ENCODE assay signal across 8 cellular contexts in the genomic region with DNA sequence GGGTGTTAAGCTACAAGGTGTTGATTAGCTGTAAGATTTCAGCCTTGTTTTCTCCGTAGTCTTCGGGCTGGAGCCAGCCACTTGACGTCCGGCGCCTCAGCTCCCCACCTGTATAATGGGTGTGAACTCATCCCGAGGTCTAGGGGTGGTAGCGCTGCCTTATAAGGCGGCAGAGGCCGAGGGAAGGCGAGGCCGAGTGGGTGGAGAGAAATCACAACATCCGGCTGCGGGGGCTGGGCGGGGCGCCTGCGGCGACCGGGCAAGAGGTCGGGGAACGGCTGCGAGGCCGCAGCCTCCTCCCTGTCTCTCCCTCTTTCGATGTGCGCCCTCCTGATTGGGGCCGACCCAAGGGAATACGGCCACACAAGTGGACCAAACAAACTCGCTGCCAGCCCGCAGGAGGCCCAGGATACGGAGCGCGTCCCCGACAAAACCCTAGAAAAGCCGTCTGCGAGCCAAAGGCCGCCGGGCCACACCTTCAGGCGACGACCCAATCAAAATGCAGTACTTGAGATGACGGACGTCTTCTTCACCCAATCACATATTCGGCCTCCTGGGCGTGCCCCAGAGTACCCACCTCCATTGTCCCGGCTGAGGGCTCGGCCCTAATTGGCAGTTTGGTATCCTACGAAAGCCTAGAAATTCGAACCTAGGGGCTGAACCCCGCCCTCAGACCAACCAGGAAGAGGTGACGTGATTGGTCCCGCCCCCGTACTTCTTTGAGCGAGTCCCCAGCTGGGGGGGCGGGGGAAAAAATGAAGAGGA. TPM values are rescaled to one million over a fixed set of nuclear protein-coding genes. Genes with fewer than 3 reads are reported as not detected.
DNase-seq lines count a peak whose midpoint lies in the region; ATAC-seq and TF ChIP-seq lines count a peak whose summit lies in the region.

No MANE protein-coding gene starts in this region.

- ATAC-seq in GM21619 (IDR thresholded peaks at IDR 0.05; ENCODE audit: unreplicated experiment), result peak; percentile 73

- no peaks in the 10 kb centered on the region for H3K27me3 ChIP-seq in mononuclear cell (ENCODE audit: insufficient read depth, low read length)

- DNase-seq in DMS153 treated with DMSO at 0.1 percent for 48 hours (lab: John Stamatoyannopoulos, UW; ENCODE audit: unreplicated experiment) (peak; percentile 87), OCI-M2 (lab: John Stamatoyannopoulos, UW; ENCODE audit: unreplicated experiment) (peak; percentile 96), epithelial cell of prostate (ENCODE audit: low read depth, low spot score) (peak; percentile 99)
- DNase-seq in activated T-cell treated with anti-CD3 and anti-CD28 coated beads, Interleukin-2, amount 50 U/mL, for 1 hour, result peak; percentile 97
- DNase-seq in stimulated activated CD8-positive, alpha-beta memory T cell treated with anti-CD3 and anti-CD28 coated beads, Interleukin-2, amount 100 ng/mL, for 48 hours (ENCODE audit: low read depth in 2 of 2), result peak; percentile 98 to 99

- peak overlapping the region; percentile 89 for H3K27ac ChIP-seq in epithelial cell of prostate

- no peak for TF ChIP-seq RAD21 in Ishikawa (IDR thresholded peaks at IDR 0.05; ENCODE audit: low read depth)

- H3K4me1 ChIP-seq in mononuclear cell (ENCODE audit: insufficient read depth, low read length), result peaks cover 51% of the 10 kb centered on the region

- H3K9me3 ChIP-seq in mononuclear cell (ENCODE audit: low read depth, low read length), result no peaks in the 10 kb centered on the region

- peak overlapping the region; percentile 33 for H3K4me3 ChIP-seq in mononuclear cell (ENCODE audit: low read length)

- TF ChIP-seq EP300 in Ishikawa (IDR thresholded peaks at IDR 0.05; ENCODE audit: borderline replicate concordance), result peak; percentile 50

TF ChIP-seq in Ishikawa, 13 proteins besides CTCF, POLR2A, EP300 and RAD21:
- TF ChIP-seq EGR1 (IDR thresholded peaks at IDR 0.05), result peak; percentile 84
- peak; percentile 69 for TF ChIP-seq TAF1 (IDR thresholded peaks at IDR 0.05; ENCODE audit: low read depth)
- peak; percentile 21; the same call in 1 of the 2 replicates for TF ChIP-seq YY1 (IDR thresholded peaks at IDR 0.05; ENCODE audit: low read depth)
- TF ChIP-seq, protein P1, sequence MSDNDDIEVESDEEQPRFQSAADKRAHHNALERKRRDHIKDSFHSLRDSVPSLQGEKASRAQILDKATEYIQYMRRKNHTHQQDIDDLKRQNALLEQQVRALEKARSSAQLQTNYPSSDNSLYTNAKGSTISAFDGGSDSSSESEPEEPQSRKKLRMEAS (IDR thresholded peaks at IDR 0.05), result peak; percentile 83
- peak; percentile 35; the same call in 1 of the 2 replicates for TF ChIP-seq TCF12 (IDR thresholded peaks at IDR 0.05; ENCODE audit: low read depth)
- peak; percentile 81 for TF ChIP-seq CREB1 (IDR thresholded peaks at IDR 0.05; ENCODE audit: low read depth)
- TF ChIP-seq, protein P2, sequence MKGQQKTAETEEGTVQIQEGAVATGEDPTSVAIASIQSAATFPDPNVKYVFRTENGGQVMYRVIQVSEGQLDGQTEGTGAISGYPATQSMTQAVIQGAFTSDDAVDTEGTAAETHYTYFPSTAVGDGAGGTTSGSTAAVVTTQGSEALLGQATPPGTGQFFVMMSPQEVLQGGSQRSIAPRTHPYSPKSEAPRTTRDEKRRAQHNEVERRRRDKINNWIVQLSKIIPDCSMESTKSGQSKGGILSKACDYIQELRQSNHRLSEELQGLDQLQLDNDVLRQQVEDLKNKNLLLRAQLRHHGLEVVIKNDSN (IDR thresholded peaks at IDR 0.05), result no peak
- no peak for TF ChIP-seq NFIC (IDR thresholded peaks at IDR 0.05)
- TF ChIP-seq FOXM1 (IDR thresholded peaks at IDR 0.05; ENCODE audit: borderline replicate concordance, low read depth), result no peak

RNA-seq across cellular contexts. Expression of a gene that starts 0.5 kb away (rescaled TPM):
- 75.2 TPM for total RNA-seq in mononuclear cell

RNA-seq across cellular contexts. Expression of a gene that starts 16.6 kb away (rescaled TPM):
- total RNA-seq in mononuclear cell, result 0.52 TPM

RNA-seq across cellular contexts. Expression of a gene that starts 20.6 kb away (rescaled TPM):
- total RNA-seq in mononuclear cell, result 25.8 TPM

RNA-seq across cellular contexts. Expression of a gene that starts 25.5 kb away (rescaled TPM):
- not detected for total RNA-seq in mononuclear cell

RNA-seq across cellular contexts. Expression of a gene that starts 41.7 kb away (rescaled TPM):
- 0.21 TPM for total RNA-seq in mononuclear cell

Comparison
In these comparisons a context has a peak if more than half of its experiments do, and no peak if none do; other contexts are left out.
1. Peak in every context shown above with its lines: DNase-seq, ATAC-seq, H3K4me3 ChIP-seq and H3K27ac ChIP-seq.